16 cellular contexts compared by ENCODE assay signal in the genomic region with DNA sequence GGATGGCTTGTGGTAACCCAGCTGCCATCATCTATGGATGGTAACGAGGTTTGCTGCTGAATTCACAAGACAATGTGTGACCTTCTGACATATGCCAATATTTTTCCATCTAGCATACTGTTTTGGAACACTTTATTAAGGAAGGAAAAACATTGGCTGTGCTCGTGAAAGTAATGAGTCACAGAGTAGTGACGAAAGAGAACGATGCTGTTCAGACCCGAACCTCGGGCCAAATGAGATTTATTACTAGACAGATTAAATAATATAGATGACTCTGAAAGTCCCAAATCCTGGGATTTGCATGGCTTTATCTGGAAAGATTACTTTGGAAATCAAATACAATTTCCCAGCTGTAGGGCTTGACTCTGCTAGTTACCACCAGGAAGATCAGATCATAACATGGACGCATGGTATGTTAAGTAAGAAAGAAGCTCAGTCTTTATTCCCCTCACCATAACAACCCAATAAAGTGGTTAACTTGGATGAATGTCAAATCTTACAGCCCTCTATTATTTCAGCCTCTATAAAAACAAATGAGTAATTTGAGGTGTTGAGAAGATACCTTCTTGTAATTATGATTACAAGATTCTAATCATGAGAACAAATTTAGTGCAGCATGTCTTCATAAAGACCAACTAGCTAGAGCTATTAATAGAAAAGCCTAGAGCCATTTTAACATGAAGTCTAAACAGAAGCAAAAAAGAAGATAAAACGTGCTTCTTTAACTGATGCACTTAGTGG. TPM values are rescaled to one million over a fixed set of nuclear protein-coding genes. Genes with fewer than 3 reads are reported as not detected.
DNase-seq lines count a peak whose midpoint lies in the region; ATAC-seq, FAIRE-seq and TF ChIP-seq lines count a peak whose summit lies in the region.
"Had no signal": no experiment of that assay in that cellular context is flagged by ENCODE, and none has a peak within 500 bp of the region (broad histone marks: within the 10 kb centered on the region; RNA-seq: fewer than 3 reads in every experiment).

No MANE protein-coding gene starts in this region.

- H3F3A ChIP-seq in PC-3 (ENCODE audit: low read length, unreplicated experiment) = peaks cover 13% of the 10 kb centered on the region

- peaks cover 23% of the 10 kb centered on the region for H3K36me3 Mint-ChIP-seq in endodermal cell (ENCODE audit: low read depth)

- H3K9me3 ChIP-seq in PC-3 (ENCODE audit: low read length) (no peaks in the 10 kb centered on the region), endothelial cell of umbilical vein (replicated peaks; ENCODE audit: control insufficient read depth, insufficient read depth, low read length) (no peaks in the 10 kb centered on the region), prostate gland (no peaks in the 10 kb centered on the region), endodermal cell (ENCODE audit: control insufficient read depth, low read length) (no peaks in the 10 kb centered on the region)
- H3K9me3 ChIP-seq: colonic mucosa, testis had no signal

- no peaks in the 10 kb centered on the region for H3K9me2 ChIP-seq in PC-3 (replicated peaks; ENCODE audit: low read length)

- H3K9me3 Mint-ChIP-seq in endodermal cell = no peaks in the 10 kb centered on the region
- H3K9me3 Mint-ChIP-seq: activated T-cell treated with anti-CD3 and anti-CD28 coated beads, Interleukin-2, amount 50 U/mL, for 24 hours; naive B cell had no signal

- WGBS in prostate gland = 18% methylated on average over 8 of the region's 8 CpGs
- WGBS in endodermal cell (ENCODE audit: insufficient coverage in 1 of 2, insufficient read length in 1 of 2), 2 experiments = 98 to 100% methylated on average over 2 to 8 of the region's 8 CpGs

- peak overlapping the region; percentile 57 for H3K4me2 ChIP-seq in PC-3 (ENCODE audit: low read length)
- H3K4me2 ChIP-seq in endothelial cell of umbilical vein (ENCODE audit: insufficient read depth, low read length) = peak overlapping the region; percentile 70

- intact Hi-C loops in PC-3 (cut with micrococcal nuclease) = loop anchor here (2.0 kb wide), 1 partner anchor 15 kb away; no protein-coding TSS in a partner anchor
- intact Hi-C loops in endothelial cell of umbilical vein (cut with micrococcal nuclease) = loop anchor here (1.0 kb wide), 2 partner anchors 15 to 33 kb away; a partner anchor contains a TSS
- intact Hi-C loops in prostate gland (cut with DNase I) = no loop called here

- POLR2A ChIA-PET in PC-3 (lab: Charles Lee; ENCODE audit: unreplicated experiment) (interaction anchor here (0.7 to 0.9 kb wide), 2 partner anchors 15 to 113 kb away, joined by 3 to 5 read pairs; no protein-coding TSS in a partner anchor), endothelial cell of umbilical vein (lab: Charles Lee) (no interaction called here)

- dilution Hi-C loops in endothelial cell of umbilical vein (cut with MboI; ENCODE audit: extremely low pct_ligation_motif_present, low sequenced_read_pairs) = no loop called here

- H3K27me3 Mint-ChIP-seq in endodermal cell (ENCODE audit: insufficient read depth) = no peaks in the 10 kb centered on the region
- H3K27me3 Mint-ChIP-seq: activated T-cell treated with anti-CD3 and anti-CD28 coated beads, Interleukin-2, amount 50 U/mL, for 24 hours; naive B cell had no signal

- H3K4me3 ChIP-seq in PC-3 (ENCODE audit: low read length) (0 out of 2 replicates have a peak overlapping the region, but pooled peaks have one; percentile 2), endothelial cell of umbilical vein (replicated peaks in 1 of 3; ENCODE audit: insufficient read depth in 1 of 3, low read depth in 1 of 3, low read length in 3 of 3) (no peak overlapping the region), prostate gland (no peak overlapping the region), endodermal cell (ENCODE audit: low read length) (no peak overlapping the region)
- H3K4me3 ChIP-seq: colonic mucosa, testis had no signal

- ATAC-seq in PC-3 (peak; percentile 70), HG02763 (IDR thresholded peaks at IDR 0.05; ENCODE audit: unreplicated experiment) (no peak)

- TF ChIP-seq CTCF in PC-3 (conservative IDR thresholded peaks at IDR 0.05; ENCODE audit: low read depth, low read length) = no peak
- TF ChIP-seq CTCF in endothelial cell of umbilical vein (IDR thresholded peaks at IDR 0.05; ENCODE audit: extremely low read depth in 1 of 2, insufficient read depth in 1 of 2, low read depth in 1 of 2, low read length in 2 of 2) = no peak
- TF ChIP-seq CTCF in prostate gland (IDR thresholded peaks at IDR 0.05) = no peak
- TF ChIP-seq CTCF in endodermal cell (conservative IDR thresholded peaks at IDR 0.05) = no peak

- no peak overlapping the region for H3K27ac Mint-ChIP-seq in endodermal cell
- H3K27ac Mint-ChIP-seq: activated T-cell treated with anti-CD3 and anti-CD28 coated beads, Interleukin-2, amount 50 U/mL, for 24 hours; naive B cell had no signal

- TF ChIP-seq POLR2A in endothelial cell of umbilical vein (IDR thresholded peaks at IDR 0.05; ENCODE audit: low read depth, low read length) (no peak), prostate gland (IDR thresholded peaks at IDR 0.05) (no peak)

- BruUV-seq in PC-3 (replicated peaks; lab: Mats Ljungman, UMichigan) (TSS peak; percentile 16), endothelial cell of umbilical vein (replicated peaks; lab: Mats Ljungman, UMichigan) (TSS peak; percentile 65)

- H3K4me1 ChIP-seq in PC-3 (ENCODE audit: insufficient read depth, low read length) = peaks cover 37% of the 10 kb centered on the region
- peaks cover 26% of the 10 kb centered on the region for H3K4me1 ChIP-seq in endothelial cell of umbilical vein (ENCODE audit: control insufficient read depth, extremely low read depth, insufficient read depth, low read length)
- no peaks in the 10 kb centered on the region for H3K4me1 ChIP-seq in prostate gland (replicated peaks)
- H3K4me1 ChIP-seq in endodermal cell (ENCODE audit: control insufficient read depth, insufficient read depth, low read length) = no peaks in the 10 kb centered on the region
- H3K4me1 ChIP-seq: colonic mucosa, testis had no signal

- H3K36me3 ChIP-seq in PC-3 (ENCODE audit: low read depth, low read length) (peaks cover 5% of the 10 kb centered on the region; the same call in 1 of the 2 replicates), endothelial cell of umbilical vein (ENCODE audit: control insufficient read depth in 2 of 2, extremely low read depth in 1 of 2, insufficient read depth in 2 of 2, low read length in 2 of 2) (no peaks in the 10 kb centered on the region), prostate gland (no peaks in the 10 kb centered on the region), endodermal cell (ENCODE audit: control insufficient read depth, insufficient read depth, low read length) (no peaks in the 10 kb centered on the region)
- H3K36me3 ChIP-seq: colonic mucosa had no signal

- H2AFZ ChIP-seq in PC-3 (ENCODE audit: low read length) = no peak overlapping the region
- H2AFZ ChIP-seq in endothelial cell of umbilical vein (ENCODE audit: low read depth, low read length) = peak overlapping the region; percentile 36

- H3K27ac ChIP-seq in PC-3 (ENCODE audit: low read length) = peak overlapping the region; percentile 84
- peak overlapping the region; percentile 83 for H3K27ac ChIP-seq in endothelial cell of umbilical vein (ENCODE audit: insufficient read depth, low read depth, low read length)
- H3K27ac ChIP-seq in prostate gland = peak overlapping the region; percentile 23 to 38
- H3K27ac ChIP-seq in endodermal cell (ENCODE audit: low read depth, low read length) = no peak overlapping the region
- H3K27ac ChIP-seq: colonic mucosa, testis had no signal

- H3K9ac ChIP-seq in PC-3 (ENCODE audit: low read length) (peak overlapping the region; percentile 59), endothelial cell of umbilical vein (replicated peaks; ENCODE audit: extremely low read depth, insufficient read depth, low read length) (peak overlapping the region; percentile 72), endodermal cell (ENCODE audit: extremely low read depth, low read length, poor library complexity, severe bottlenecking) (no peak overlapping the region)

- H4K20me1 ChIP-seq in PC-3 (ENCODE audit: low read length) (no peaks in the 10 kb centered on the region), endothelial cell of umbilical vein (replicated peaks; ENCODE audit: control insufficient read depth, extremely low read depth, insufficient read depth, low read length) (no peaks in the 10 kb centered on the region)

- DNase-seq in HCEC 1CT (peak; percentile 54), PC-3 (peak; percentile 70), endothelial cell of umbilical vein (ENCODE audit: low read depth, low spot score) (peak; percentile 97), prostate gland (ENCODE audit: low spot score) (no peak), NCI-H1436 treated with DMSO at 0.1 percent for 48 hours (lab: John Stamatoyannopoulos, UW) (no peak), endodermal cell (no peak)
- no peak for DNase-seq in stimulated activated naive CD4-positive, alpha-beta T cell (lab: John Stamatoyannopoulos, UW)
- DNase-seq: activated T-cell treated with anti-CD3 and anti-CD28 coated beads, Interleukin-2, amount 50 U/mL, for 24 hours; Calu3; colonic mucosa; naive B cell; NCI-H187; stimulated activated CD4-positive, alpha-beta T cell treated with anti-CD3 and anti-CD28 coated beads, Interleukin-2, amount 100 ng/mL, for 48 hours; testis had no signal

- CTCF ChIA-PET in PC-3 (lab: Charles Lee) = interaction anchor here (0.6 to 1.8 kb wide), 3 partner anchors 23 to 36 kb away, joined by 3 to 7 read pairs (median 5); no protein-coding TSS in a partner anchor
- CTCF ChIA-PET in endothelial cell of umbilical vein (lab: Charles Lee) = interaction anchor here (0.7 to 2.0 kb wide), 17 partner anchors 9 to 249 kb away, joined by 3 to 11 read pairs (median 4); no protein-coding TSS in a partner anchor

- H3K4me1 Mint-ChIP-seq in endodermal cell = peaks cover 8% of the 10 kb centered on the region

- H3K79me2 ChIP-seq in PC-3 (ENCODE audit: low read length) (0 out of 2 replicates have a peak, but pooled peaks cover 4% of the 10 kb centered on the region), endothelial cell of umbilical vein (ENCODE audit: control insufficient read depth, insufficient read depth, low read length) (no peaks in the 10 kb centered on the region)

- H3K9me1 ChIP-seq in endothelial cell of umbilical vein (replicated peaks; ENCODE audit: control insufficient read depth, extremely low read depth, insufficient read depth, low read length) = no peaks in the 10 kb centered on the region

- FAIRE-seq in endothelial cell of umbilical vein (lab: Jason Lieb, UNC) = peak; percentile 93
- FAIRE-seq: TTC549 had no signal

- H3K4me3 Mint-ChIP-seq in endodermal cell = no peak overlapping the region
- H3K4me3 Mint-ChIP-seq: activated T-cell treated with anti-CD3 and anti-CD28 coated beads, Interleukin-2, amount 50 U/mL, for 24 hours; naive B cell had no signal

- no peaks in the 10 kb centered on the region for H3K27me3 ChIP-seq in PC-3 (ENCODE audit: low read length)
- H3K27me3 ChIP-seq in endothelial cell of umbilical vein (ENCODE audit: control insufficient read depth in 2 of 2, insufficient read depth in 2 of 2, low read length in 2 of 2) = no peaks in the 10 kb centered on the region
- H3K27me3 ChIP-seq in prostate gland (replicated peaks; ENCODE audit: insufficient read depth) = no peaks in the 10 kb centered on the region
- H3K27me3 ChIP-seq in endodermal cell (ENCODE audit: control insufficient read depth, insufficient read depth, low read length, poor library complexity, severe bottlenecking) = no peaks in the 10 kb centered on the region
- H3K27me3 ChIP-seq: colonic mucosa, testis had no signal

RNA-seq across cellular contexts. Expression of a gene that starts 32.6 kb away (rescaled TPM):
- total RNA-seq in PC-3 (2014; rRNA removed) (13.5 and 17.9 TPM in 2 replicates), endothelial cell of umbilical vein (14.7 and 21.5 TPM in 2 replicates), prostate gland (10 to 100 TPM; 14.4 to 21.4 TPM), endodermal cell (10 to 100 TPM in 1 of 2 donors, 1 to 10 TPM in 1; 9.0 to 13.7 TPM)
- polyA plus RNA-seq in endothelial cell of umbilical vein = 8.3 and 9.1 TPM in 2 replicates
- polyA plus RNA-seq in endothelial cell of umbilical vein (2011; cell fraction: cytosol; rRNA removed) = 6.7 and 7.2 TPM in 2 replicates
- polyA plus RNA-seq in endothelial cell of umbilical vein (2011; cell fraction: nucleus; rRNA removed) = 24.2 and 25.2 TPM in 2 replicates
- 7.8 and 8.7 TPM in 2 replicates for polyA plus RNA-seq in endothelial cell of umbilical vein (2012)
- polyA minus RNA-seq in endothelial cell of umbilical vein = 17.7 and 31.3 TPM in 2 replicates
- polyA minus RNA-seq in endothelial cell of umbilical vein (2011; cell fraction: cytosol; rRNA and poly(A)+ RNA removed) = 10.1 TPM
- polyA minus RNA-seq in endothelial cell of umbilical vein (2011; cell fraction: nucleus; rRNA and poly(A)+ RNA removed) = 28.5 and 35.8 TPM in 2 replicates
- 3.0 TPM for polyA plus RNA-seq in endodermal cell (2013, experiment 1 of 2)
- 3.6 TPM for polyA plus RNA-seq in endodermal cell (2013, experiment 2 of 2)

Comparison
In these comparisons a context has a peak if more than half of its experiments do, and no peak if none do; other contexts are left out.
1. DNase-seq: peak in HCEC 1CT (single experiment), PC-3 (single experiment) and endothelial cell of umbilical vein (single experiment); none in prostate gland (single experiment), NCI-H1436 treated with DMSO at 0.1 percent for 48 hours (single experiment), endodermal cell (single experiment) and stimulated activated naive CD4-positive, alpha-beta T cell (0 of 6).